10 cellular contexts compared by ENCODE assay signal in genomic region chr2:237171396-237171795, GRCh38.
DNase-seq lines count a peak whose midpoint lies in the region; TF ChIP-seq lines count a peak whose summit lies in the region.
"Had no signal": no experiment of that assay in that cellular context is flagged by ENCODE, and none has a peak within 500 bp of the region (broad histone marks: within the 10 kb centered on the region; RNA-seq: fewer than 3 reads in every experiment).

No MANE protein-coding gene starts in this region.

- no peak overlapping the region for H3K4me3 ChIP-seq in astrocyte of the spinal cord (ENCODE audit: low read depth, low read length)

- peaks cover 21% of the 10 kb centered on the region for H3K9me3 Mint-ChIP-seq in HFFc6
- H3K9me3 Mint-ChIP-seq in T-helper 2 cell treated with Interferon-gamma antibody and Interleukin-4, amounts not matched to agents 5 μg/mL and 100 μg/mL, for 36 hours, result peaks cover 14% of the 10 kb centered on the region

- DNase-seq in HFFc6, result peak; percentile 91
- DNase-seq in astrocyte of the spinal cord (ENCODE audit: low read depth, low spot score), result peak; percentile 95
- DNase-seq in kidney glomerular epithelial cell (lab: John Stamatoyannopoulos, UW), result peak; percentile 88
- peak; percentile 41 for DNase-seq in superior temporal gyrus (ENCODE audit: extremely low spot score)
- DNase-seq in cerebellum (ENCODE audit: low spot score), result no peak
- DNase-seq in OCI-M2 (lab: John Stamatoyannopoulos, UW; ENCODE audit: unreplicated experiment), result no peak
- DNase-seq in T-helper 2 cell treated with Interferon-gamma antibody and Interleukin-4, amounts not matched to agents 5 μg/mL and 100 μg/mL, for 36 hours (ENCODE audit: low spot score), result no peak
- DNase-seq in posterior cingulate gyrus, result no peak
- DNase-seq: activated CD4-positive, alpha-beta T cell treated with anti-CD3 and anti-CD28 coated beads for 36 hours had no signal

- peak overlapping the region; percentile 81 for H3K4me3 Mint-ChIP-seq in HFFc6
- no peak overlapping the region for H3K4me3 Mint-ChIP-seq in T-helper 2 cell treated with Interferon-gamma antibody and Interleukin-4, amounts not matched to agents 5 μg/mL and 100 μg/mL, for 36 hours
- H3K4me3 Mint-ChIP-seq: activated CD4-positive, alpha-beta T cell treated with anti-CD3 and anti-CD28 coated beads for 36 hours; IgD-negative memory B cell had no signal

- TF ChIP-seq CTCF in HFFc6 (IDR thresholded peaks at IDR 0.05), result peak; percentile 74
- peak; percentile 46 for TF ChIP-seq CTCF in astrocyte of the spinal cord (IDR thresholded peaks at IDR 0.05; ENCODE audit: low read depth, low read length)

- in situ Hi-C loops in astrocyte of the spinal cord (cut with HindIII; ENCODE audit: low sequenced_read_pairs), result no loop called here

- H3K27ac Mint-ChIP-seq in HFFc6, result peak overlapping the region; percentile 87
- H3K27ac Mint-ChIP-seq in T-helper 2 cell treated with Interferon-gamma antibody and Interleukin-4, amounts not matched to agents 5 μg/mL and 100 μg/mL, for 36 hours, result no peak overlapping the region
- H3K27ac Mint-ChIP-seq: activated CD4-positive, alpha-beta T cell treated with anti-CD3 and anti-CD28 coated beads for 36 hours; IgD-negative memory B cell had no signal

- intact Hi-C loops in posterior cingulate gyrus (cut with DNase I), result no loop called here

- peaks cover 28% of the 10 kb centered on the region for H3K36me3 Mint-ChIP-seq in HFFc6 (ENCODE audit: low read depth)
- H3K36me3 Mint-ChIP-seq in T-helper 2 cell treated with Interferon-gamma antibody and Interleukin-4, amounts not matched to agents 5 μg/mL and 100 μg/mL, for 36 hours (ENCODE audit: low read depth), result no peaks in the 10 kb centered on the region
- H3K36me3 Mint-ChIP-seq: IgD-negative memory B cell had no signal

- peaks cover 49% of the 10 kb centered on the region for H3K4me1 Mint-ChIP-seq in HFFc6 (ENCODE audit: low read depth)
- H3K4me1 Mint-ChIP-seq in T-helper 2 cell treated with Interferon-gamma antibody and Interleukin-4, amounts not matched to agents 5 μg/mL and 100 μg/mL, for 36 hours (ENCODE audit: low read depth), result no peaks in the 10 kb centered on the region
- H3K4me1 Mint-ChIP-seq: activated CD4-positive, alpha-beta T cell treated with anti-CD3 and anti-CD28 coated beads for 36 hours; IgD-negative memory B cell had no signal

- no peaks in the 10 kb centered on the region for H3K27me3 Mint-ChIP-seq in HFFc6 (ENCODE audit: insufficient read depth)
- H3K27me3 Mint-ChIP-seq in T-helper 2 cell treated with Interferon-gamma antibody and Interleukin-4, amounts not matched to agents 5 μg/mL and 100 μg/mL, for 36 hours (ENCODE audit: low read depth), result peaks cover 26% of the 10 kb centered on the region

Comparison
In these comparisons a context has a peak if more than half of its experiments do, and no peak if none do; other contexts are left out.
1. DNase-seq: peak in HFFc6 (single experiment), astrocyte of the spinal cord (single experiment), kidney glomerular epithelial cell (single experiment) and superior temporal gyrus (single experiment); none in cerebellum (single experiment), OCI-M2 (single experiment), T-helper 2 cell treated with Interferon-gamma antibody and Interleukin-4, amounts not matched to agents 5 μg/mL and 100 μg/mL, for 36 hours (single experiment) and posterior cingulate gyrus (0 of 10).